Comparison of ENCODE assay signal across 1 cellular context in the genomic region with DNA sequence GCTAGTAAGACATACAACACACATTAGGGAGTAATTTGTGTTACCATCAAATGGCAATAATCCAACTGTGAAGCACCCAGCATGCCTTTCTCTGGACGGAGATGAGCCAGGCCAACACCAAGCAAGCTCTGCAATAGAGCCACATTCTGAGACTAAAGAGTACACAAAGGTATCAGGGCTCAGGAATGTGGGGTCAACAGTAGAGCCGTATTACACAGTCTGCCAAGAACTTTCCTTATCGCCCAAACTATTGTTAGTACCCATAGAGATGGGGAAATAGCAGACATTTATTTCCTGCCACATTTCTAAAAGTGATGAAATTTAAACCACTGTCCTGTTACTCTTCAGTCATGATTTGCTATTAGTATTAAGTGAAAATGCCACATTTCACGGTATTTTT.
TF ChIP-seq lines count a peak whose summit lies in the region.

No MANE protein-coding gene starts in this region.

TF ChIP-seq in HepG2, 621 proteins besides CTCF, POLR2A, EP300 and RAD21 (continued from another document and continues in another):
- TF ChIP-seq, protein P1, sequence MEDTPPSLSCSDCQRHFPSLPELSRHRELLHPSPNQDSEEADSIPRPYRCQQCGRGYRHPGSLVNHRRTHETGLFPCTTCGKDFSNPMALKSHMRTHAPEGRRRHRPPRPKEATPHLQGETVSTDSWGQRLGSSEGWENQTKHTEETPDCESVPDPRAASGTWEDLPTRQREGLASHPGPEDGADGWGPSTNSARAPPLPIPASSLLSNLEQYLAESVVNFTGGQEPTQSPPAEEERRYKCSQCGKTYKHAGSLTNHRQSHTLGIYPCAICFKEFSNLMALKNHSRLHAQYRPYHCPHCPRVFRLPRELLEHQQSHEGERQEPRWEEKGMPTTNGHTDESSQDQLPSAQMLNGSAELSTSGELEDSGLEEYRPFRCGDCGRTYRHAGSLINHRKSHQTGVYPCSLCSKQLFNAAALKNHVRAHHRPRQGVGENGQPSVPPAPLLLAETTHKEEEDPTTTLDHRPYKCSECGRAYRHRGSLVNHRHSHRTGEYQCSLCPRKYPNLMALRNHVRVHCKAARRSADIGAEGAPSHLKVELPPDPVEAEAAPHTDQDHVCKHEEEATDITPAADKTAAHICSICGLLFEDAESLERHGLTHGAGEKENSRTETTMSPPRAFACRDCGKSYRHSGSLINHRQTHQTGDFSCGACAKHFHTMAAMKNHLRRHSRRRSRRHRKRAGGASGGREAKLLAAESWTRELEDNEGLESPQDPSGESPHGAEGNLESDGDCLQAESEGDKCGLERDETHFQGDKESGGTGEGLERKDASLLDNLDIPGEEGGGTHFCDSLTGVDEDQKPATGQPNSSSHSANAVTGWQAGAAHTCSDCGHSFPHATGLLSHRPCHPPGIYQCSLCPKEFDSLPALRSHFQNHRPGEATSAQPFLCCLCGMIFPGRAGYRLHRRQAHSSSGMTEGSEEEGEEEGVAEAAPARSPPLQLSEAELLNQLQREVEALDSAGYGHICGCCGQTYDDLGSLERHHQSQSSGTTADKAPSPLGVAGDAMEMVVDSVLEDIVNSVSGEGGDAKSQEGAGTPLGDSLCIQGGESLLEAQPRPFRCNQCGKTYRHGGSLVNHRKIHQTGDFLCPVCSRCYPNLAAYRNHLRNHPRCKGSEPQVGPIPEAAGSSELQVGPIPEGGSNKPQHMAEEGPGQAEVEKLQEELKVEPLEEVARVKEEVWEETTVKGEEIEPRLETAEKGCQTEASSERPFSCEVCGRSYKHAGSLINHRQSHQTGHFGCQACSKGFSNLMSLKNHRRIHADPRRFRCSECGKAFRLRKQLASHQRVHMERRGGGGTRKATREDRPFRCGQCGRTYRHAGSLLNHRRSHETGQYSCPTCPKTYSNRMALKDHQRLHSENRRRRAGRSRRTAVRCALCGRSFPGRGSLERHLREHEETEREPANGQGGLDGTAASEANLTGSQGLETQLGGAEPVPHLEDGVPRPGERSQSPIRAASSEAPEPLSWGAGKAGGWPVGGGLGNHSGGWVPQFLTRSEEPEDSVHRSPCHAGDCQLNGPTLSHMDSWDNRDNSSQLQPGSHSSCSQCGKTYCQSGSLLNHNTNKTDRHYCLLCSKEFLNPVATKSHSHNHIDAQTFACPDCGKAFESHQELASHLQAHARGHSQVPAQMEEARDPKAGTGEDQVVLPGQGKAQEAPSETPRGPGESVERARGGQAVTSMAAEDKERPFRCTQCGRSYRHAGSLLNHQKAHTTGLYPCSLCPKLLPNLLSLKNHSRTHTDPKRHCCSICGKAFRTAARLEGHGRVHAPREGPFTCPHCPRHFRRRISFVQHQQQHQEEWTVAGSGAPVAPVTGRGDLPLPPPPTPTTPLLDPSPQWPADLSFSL (CRISPR knock-in tag; IDR thresholded peaks at IDR 0.05), result peak; percentile 42; the same call in 1 of the 2 replicates
- TF ChIP-seq IRF2 (CRISPR knock-in tag; IDR thresholded peaks at IDR 0.05) (no peak), HIVEP1 (CRISPR knock-in tag; IDR thresholded peaks at IDR 0.05) (no peak), EHMT2 (IDR thresholded peaks at IDR 0.05; ENCODE audit: borderline replicate concordance, low read depth, low read length) (peak; percentile 75; the same call in 1 of the 2 replicates), CEBPB (IDR thresholded peaks at IDR 0.05; ENCODE audit: borderline replicate concordance, low read depth, low read length) (peak; percentile 78), ZNF138 (CRISPR knock-in tag; IDR thresholded peaks at IDR 0.05; ENCODE audit: low read depth) (no peak), ZNF225 (CRISPR knock-in tag; IDR thresholded peaks at IDR 0.05) (no peak), ARNTL (CRISPR knock-in tag; IDR thresholded peaks at IDR 0.05) (no peak), FOXM1 (CRISPR knock-in tag; IDR thresholded peaks at IDR 0.05) (no peak), FOSL2 (CRISPR knock-in tag; IDR thresholded peaks at IDR 0.05) (peak; percentile 80), RAD51 (IDR thresholded peaks at IDR 0.05; ENCODE audit: borderline replicate concordance) (no peak), U2AF1 (optimal IDR thresholded peaks at IDR 0.05; ENCODE audit: low read depth, low read length) (no peak), ZBTB20 (CRISPR knock-in tag; IDR thresholded peaks at IDR 0.05; ENCODE audit: borderline replicate concordance, low read depth) (no peak), ZNF430 (CRISPR knock-in tag; IDR thresholded peaks at IDR 0.05) (no peak), GATAD2A (CRISPR knock-in tag; IDR thresholded peaks at IDR 0.05) (peak; percentile 77), SNRNP70 (IDR thresholded peaks at IDR 0.05; ENCODE audit: low read depth, low read length) (no peak), ZNF737 (CRISPR knock-in tag; IDR thresholded peaks at IDR 0.05; ENCODE audit: borderline replicate concordance) (no peak), ZNF451 (CRISPR knock-in tag; IDR thresholded peaks at IDR 0.05) (no peak), ZNF333 (CRISPR knock-in tag; IDR thresholded peaks at IDR 0.05; ENCODE audit: borderline replicate concordance) (no peak), ZNF720 (CRISPR knock-in tag; IDR thresholded peaks at IDR 0.05) (no peak)
- TF ChIP-seq, protein P2, sequence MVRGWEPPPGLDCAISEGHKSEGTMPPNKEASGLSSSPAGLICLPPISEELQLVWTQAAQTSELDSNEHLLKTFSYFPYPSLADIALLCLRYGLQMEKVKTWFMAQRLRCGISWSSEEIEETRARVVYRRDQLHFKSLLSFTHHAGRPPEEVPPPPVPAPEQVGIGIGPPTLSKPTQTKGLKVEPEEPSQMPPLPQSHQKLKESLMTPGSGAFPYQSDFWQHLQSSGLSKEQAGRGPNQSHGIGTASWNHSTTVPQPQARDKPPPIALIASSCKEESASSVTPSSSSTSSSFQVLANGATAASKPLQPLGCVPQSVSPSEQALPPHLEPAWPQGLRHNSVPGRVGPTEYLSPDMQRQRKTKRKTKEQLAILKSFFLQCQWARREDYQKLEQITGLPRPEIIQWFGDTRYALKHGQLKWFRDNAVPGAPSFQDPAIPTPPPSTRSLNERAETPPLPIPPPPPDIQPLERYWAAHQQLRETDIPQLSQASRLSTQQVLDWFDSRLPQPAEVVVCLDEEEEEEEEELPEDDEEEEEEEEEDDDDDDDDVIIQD (CRISPR knock-in tag; IDR thresholded peaks at IDR 0.05; ENCODE audit: low read depth), result peak; percentile 74; the same call in 1 of the 2 replicates
- TF ChIP-seq, protein P3, sequence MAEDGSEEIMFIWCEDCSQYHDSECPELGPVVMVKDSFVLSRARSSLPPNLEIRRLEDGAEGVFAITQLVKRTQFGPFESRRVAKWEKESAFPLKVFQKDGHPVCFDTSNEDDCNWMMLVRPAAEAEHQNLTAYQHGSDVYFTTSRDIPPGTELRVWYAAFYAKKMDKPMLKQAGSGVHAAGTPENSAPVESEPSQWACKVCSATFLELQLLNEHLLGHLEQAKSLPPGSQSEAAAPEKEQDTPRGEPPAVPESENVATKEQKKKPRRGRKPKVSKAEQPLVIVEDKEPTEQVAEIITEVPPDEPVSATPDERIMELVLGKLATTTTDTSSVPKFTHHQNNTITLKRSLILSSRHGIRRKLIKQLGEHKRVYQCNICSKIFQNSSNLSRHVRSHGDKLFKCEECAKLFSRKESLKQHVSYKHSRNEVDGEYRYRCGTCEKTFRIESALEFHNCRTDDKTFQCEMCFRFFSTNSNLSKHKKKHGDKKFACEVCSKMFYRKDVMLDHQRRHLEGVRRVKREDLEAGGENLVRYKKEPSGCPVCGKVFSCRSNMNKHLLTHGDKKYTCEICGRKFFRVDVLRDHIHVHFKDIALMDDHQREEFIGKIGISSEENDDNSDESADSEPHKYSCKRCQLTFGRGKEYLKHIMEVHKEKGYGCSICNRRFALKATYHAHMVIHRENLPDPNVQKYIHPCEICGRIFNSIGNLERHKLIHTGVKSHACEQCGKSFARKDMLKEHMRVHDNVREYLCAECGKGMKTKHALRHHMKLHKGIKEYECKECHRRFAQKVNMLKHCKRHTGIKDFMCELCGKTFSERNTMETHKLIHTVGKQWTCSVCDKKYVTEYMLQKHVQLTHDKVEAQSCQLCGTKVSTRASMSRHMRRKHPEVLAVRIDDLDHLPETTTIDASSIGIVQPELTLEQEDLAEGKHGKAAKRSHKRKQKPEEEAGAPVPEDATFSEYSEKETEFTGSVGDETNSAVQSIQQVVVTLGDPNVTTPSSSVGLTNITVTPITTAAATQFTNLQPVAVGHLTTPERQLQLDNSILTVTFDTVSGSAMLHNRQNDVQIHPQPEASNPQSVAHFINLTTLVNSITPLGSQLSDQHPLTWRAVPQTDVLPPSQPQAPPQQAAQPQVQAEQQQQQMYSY (CRISPR knock-in tag; IDR thresholded peaks at IDR 0.05), result no peak
- TF ChIP-seq, protein P4, sequence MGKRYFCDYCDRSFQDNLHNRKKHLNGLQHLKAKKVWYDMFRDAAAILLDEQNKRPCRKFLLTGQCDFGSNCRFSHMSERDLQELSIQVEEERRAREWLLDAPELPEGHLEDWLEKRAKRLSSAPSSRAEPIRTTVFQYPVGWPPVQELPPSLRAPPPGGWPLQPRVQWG (CRISPR knock-in tag; IDR thresholded peaks at IDR 0.05; ENCODE audit: borderline replicate concordance, low read depth), result no peak
- TF ChIP-seq, protein P5, sequence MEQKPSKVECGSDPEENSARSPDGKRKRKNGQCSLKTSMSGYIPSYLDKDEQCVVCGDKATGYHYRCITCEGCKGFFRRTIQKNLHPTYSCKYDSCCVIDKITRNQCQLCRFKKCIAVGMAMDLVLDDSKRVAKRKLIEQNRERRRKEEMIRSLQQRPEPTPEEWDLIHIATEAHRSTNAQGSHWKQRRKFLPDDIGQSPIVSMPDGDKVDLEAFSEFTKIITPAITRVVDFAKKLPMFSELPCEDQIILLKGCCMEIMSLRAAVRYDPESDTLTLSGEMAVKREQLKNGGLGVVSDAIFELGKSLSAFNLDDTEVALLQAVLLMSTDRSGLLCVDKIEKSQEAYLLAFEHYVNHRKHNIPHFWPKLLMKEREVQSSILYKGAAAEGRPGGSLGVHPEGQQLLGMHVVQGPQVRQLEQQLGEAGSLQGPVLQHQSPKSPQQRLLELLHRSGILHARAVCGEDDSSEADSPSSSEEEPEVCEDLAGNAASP (CRISPR knock-in tag; IDR thresholded peaks at IDR 0.05; ENCODE audit: borderline replicate concordance), result no peak
- TF ChIP-seq, protein P6, sequence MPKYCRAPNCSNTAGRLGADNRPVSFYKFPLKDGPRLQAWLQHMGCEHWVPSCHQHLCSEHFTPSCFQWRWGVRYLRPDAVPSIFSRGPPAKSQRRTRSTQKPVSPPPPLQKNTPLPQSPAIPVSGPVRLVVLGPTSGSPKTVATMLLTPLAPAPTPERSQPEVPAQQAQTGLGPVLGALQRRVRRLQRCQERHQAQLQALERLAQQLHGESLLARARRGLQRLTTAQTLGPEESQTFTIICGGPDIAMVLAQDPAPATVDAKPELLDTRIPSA (CRISPR knock-in tag; IDR thresholded peaks at IDR 0.05; ENCODE audit: borderline replicate concordance), result no peak
- TF ChIP-seq, protein P7, sequence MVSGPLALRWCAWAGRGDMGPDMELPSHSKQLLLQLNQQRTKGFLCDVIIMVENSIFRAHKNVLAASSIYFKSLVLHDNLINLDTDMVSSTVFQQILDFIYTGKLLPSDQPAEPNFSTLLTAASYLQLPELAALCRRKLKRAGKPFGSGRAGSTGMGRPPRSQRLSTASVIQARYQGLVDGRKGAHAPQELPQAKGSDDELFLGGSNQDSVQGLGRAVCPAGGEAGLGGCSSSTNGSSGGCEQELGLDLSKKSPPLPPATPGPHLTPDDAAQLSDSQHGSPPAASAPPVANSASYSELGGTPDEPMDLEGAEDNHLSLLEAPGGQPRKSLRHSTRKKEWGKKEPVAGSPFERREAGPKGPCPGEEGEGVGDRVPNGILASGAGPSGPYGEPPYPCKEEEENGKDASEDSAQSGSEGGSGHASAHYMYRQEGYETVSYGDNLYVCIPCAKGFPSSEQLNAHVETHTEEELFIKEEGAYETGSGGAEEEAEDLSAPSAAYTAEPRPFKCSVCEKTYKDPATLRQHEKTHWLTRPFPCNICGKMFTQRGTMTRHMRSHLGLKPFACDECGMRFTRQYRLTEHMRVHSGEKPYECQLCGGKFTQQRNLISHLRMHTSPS (CRISPR knock-in tag; IDR thresholded peaks at IDR 0.05; ENCODE audit: low read depth), result no peak
- TF ChIP-seq, protein P8, sequence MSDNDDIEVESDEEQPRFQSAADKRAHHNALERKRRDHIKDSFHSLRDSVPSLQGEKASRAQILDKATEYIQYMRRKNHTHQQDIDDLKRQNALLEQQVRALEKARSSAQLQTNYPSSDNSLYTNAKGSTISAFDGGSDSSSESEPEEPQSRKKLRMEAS (IDR thresholded peaks at IDR 0.05), result no peak
- TF ChIP-seq, protein P9, sequence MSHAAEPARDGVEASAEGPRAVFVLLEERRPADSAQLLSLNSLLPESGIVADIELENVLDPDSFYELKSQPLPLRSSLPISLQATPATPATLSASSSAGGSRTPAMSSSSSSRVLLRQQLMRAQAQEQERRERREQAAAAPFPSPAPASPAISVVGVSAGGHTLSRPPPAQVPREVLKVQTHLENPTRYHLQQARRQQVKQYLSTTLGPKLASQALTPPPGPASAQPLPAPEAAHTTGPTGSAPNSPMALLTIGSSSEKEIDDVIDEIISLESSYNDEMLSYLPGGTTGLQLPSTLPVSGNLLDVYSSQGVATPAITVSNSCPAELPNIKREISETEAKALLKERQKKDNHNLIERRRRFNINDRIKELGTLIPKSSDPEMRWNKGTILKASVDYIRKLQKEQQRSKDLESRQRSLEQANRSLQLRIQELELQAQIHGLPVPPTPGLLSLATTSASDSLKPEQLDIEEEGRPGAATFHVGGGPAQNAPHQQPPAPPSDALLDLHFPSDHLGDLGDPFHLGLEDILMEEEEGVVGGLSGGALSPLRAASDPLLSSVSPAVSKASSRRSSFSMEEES (CRISPR knock-in tag; IDR thresholded peaks at IDR 0.05), result no peak
- TF ChIP-seq, protein P10, sequence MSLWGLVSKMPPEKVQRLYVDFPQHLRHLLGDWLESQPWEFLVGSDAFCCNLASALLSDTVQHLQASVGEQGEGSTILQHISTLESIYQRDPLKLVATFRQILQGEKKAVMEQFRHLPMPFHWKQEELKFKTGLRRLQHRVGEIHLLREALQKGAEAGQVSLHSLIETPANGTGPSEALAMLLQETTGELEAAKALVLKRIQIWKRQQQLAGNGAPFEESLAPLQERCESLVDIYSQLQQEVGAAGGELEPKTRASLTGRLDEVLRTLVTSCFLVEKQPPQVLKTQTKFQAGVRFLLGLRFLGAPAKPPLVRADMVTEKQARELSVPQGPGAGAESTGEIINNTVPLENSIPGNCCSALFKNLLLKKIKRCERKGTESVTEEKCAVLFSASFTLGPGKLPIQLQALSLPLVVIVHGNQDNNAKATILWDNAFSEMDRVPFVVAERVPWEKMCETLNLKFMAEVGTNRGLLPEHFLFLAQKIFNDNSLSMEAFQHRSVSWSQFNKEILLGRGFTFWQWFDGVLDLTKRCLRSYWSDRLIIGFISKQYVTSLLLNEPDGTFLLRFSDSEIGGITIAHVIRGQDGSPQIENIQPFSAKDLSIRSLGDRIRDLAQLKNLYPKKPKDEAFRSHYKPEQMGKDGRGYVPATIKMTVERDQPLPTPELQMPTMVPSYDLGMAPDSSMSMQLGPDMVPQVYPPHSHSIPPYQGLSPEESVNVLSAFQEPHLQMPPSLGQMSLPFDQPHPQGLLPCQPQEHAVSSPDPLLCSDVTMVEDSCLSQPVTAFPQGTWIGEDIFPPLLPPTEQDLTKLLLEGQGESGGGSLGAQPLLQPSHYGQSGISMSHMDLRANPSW (CRISPR knock-in tag; IDR thresholded peaks at IDR 0.05; ENCODE audit: borderline replicate concordance), result no peak
- TF ChIP-seq, protein P11, sequence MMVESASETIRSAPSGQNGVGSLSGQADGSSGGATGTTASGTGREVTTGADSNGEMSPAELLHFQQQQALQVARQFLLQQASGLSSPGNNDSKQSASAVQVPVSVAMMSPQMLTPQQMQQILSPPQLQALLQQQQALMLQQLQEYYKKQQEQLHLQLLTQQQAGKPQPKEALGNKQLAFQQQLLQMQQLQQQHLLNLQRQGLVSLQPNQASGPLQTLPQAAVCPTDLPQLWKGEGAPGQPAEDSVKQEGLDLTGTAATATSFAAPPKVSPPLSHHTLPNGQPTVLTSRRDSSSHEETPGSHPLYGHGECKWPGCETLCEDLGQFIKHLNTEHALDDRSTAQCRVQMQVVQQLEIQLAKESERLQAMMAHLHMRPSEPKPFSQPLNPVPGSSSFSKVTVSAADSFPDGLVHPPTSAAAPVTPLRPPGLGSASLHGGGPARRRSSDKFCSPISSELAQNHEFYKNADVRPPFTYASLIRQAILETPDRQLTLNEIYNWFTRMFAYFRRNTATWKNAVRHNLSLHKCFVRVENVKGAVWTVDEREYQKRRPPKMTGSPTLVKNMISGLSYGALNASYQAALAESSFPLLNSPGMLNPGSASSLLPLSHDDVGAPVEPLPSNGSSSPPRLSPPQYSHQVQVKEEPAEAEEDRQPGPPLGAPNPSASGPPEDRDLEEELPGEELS (CRISPR knock-in tag; IDR thresholded peaks at IDR 0.05), result peak; percentile 57
